Comparison of ENCODE assay signal across 19 cellular contexts in genomic region chr3:183279371-183279770, GRCh38. TPM values are rescaled to one million over a fixed set of nuclear protein-coding genes. Genes with fewer than 3 reads are reported as not detected.
"Had no signal": no experiment of that assay in that cellular context is flagged by ENCODE, and none has a peak within 500 bp of the region (broad histone marks: within the 10 kb centered on the region; RNA-seq: fewer than 3 reads in every experiment).

No MANE protein-coding gene starts in this region.

- H3K9me3 ChIP-seq: lower lobe of right lung, right lobe of liver, tibial nerve had no signal

- H3K4me3 ChIP-seq: lower lobe of right lung, right lobe of liver, skin epidermis, tibial nerve had no signal

- H3K36me3 Mint-ChIP-seq: stimulated activated effector memory CD8-positive, alpha-beta T cell treated with anti-CD3 and anti-CD28 coated beads, Interleukin-12 subunit alpha, Interleukin-12 subunit beta, amount 100 ng/mL, for 72 hours had no signal

- H3K27me3 ChIP-seq: right lobe of liver, tibial nerve had no signal

- H3K4me1 ChIP-seq: right lobe of liver had no signal

- H3K27me3 Mint-ChIP-seq: activated CD4-positive, alpha-beta memory T cell treated with anti-CD3 and anti-CD28 coated beads, Interleukin-2, amount 10 ng/mL, durations not matched to agents 7 days and 5 days; naive thymus-derived CD4-positive, alpha-beta T cell; stimulated activated naive CD8-positive, alpha-beta T cell treated with anti-CD3 and anti-CD28 coated beads, Interleukin-15, amount 100 ng/mL, for 72 hours had no signal

- H3K36me3 ChIP-seq: lower lobe of right lung, right lobe of liver, tibial nerve had no signal

- H3K27ac ChIP-seq: lower lobe of right lung, right lobe of liver, skin epidermis, tibial nerve had no signal

- H3K4me3 Mint-ChIP-seq: activated CD4-positive, alpha-beta memory T cell treated with anti-CD3 and anti-CD28 coated beads, Interleukin-2, amount 10 ng/mL, durations not matched to agents 7 days and 5 days; activated naive CD4-positive, alpha-beta T cell treated with anti-CD3 and anti-CD28 coated beads for 36 hours; activated T-cell treated with anti-CD3 and anti-CD28 coated beads, Interleukin-2, amount 50 U/mL, for 72 hours; naive thymus-derived CD4-positive, alpha-beta T cell; neural crest cell; stimulated activated effector memory CD8-positive, alpha-beta T cell treated with anti-CD3 and anti-CD28 coated beads, Interleukin-12 subunit alpha, Interleukin-12 subunit beta, amount 100 ng/mL, for 72 hours; stimulated activated naive CD8-positive, alpha-beta T cell treated with anti-CD3 and anti-CD28 coated beads, Interleukin-15, amount 100 ng/mL, for 72 hours had no signal

- ATAC-seq: activated T-cell treated with anti-CD3 and anti-CD28 coated beads, Interleukin-2, amount 50 U/mL, for 72 hours; left lobe of liver; lower lobe of right lung; naive thymus-derived CD4-positive, alpha-beta T cell; stimulated activated effector memory CD8-positive, alpha-beta T cell treated with anti-CD3 and anti-CD28 coated beads, Interleukin-12 subunit alpha, Interleukin-12 subunit beta, amount 100 ng/mL, for 72 hours; stimulated activated naive CD8-positive, alpha-beta T cell treated with anti-CD3 and anti-CD28 coated beads, Interleukin-15, amount 100 ng/mL, for 72 hours had no signal

- H3K27ac Mint-ChIP-seq: activated CD4-positive, alpha-beta memory T cell treated with anti-CD3 and anti-CD28 coated beads, Interleukin-2, amount 10 ng/mL, durations not matched to agents 7 days and 5 days; activated naive CD4-positive, alpha-beta T cell treated with anti-CD3 and anti-CD28 coated beads for 36 hours; activated T-cell treated with anti-CD3 and anti-CD28 coated beads, Interleukin-2, amount 50 U/mL, for 72 hours; naive thymus-derived CD4-positive, alpha-beta T cell; stimulated activated effector memory CD8-positive, alpha-beta T cell treated with anti-CD3 and anti-CD28 coated beads, Interleukin-12 subunit alpha, Interleukin-12 subunit beta, amount 100 ng/mL, for 72 hours had no signal

- H3K9me3 Mint-ChIP-seq: activated CD4-positive, alpha-beta memory T cell treated with anti-CD3 and anti-CD28 coated beads, Interleukin-2, amount 10 ng/mL, durations not matched to agents 7 days and 5 days; activated naive CD4-positive, alpha-beta T cell treated with anti-CD3 and anti-CD28 coated beads for 36 hours; activated T-cell treated with anti-CD3 and anti-CD28 coated beads, Interleukin-2, amount 50 U/mL, for 72 hours; naive thymus-derived CD4-positive, alpha-beta T cell; neural crest cell; stimulated activated effector memory CD8-positive, alpha-beta T cell treated with anti-CD3 and anti-CD28 coated beads, Interleukin-12 subunit alpha, Interleukin-12 subunit beta, amount 100 ng/mL, for 72 hours; stimulated activated naive CD8-positive, alpha-beta T cell treated with anti-CD3 and anti-CD28 coated beads, Interleukin-15, amount 100 ng/mL, for 72 hours had no signal

- DNase-seq: activated CD4-positive, alpha-beta memory T cell treated with anti-CD3 and anti-CD28 coated beads, Interleukin-2, amount 10 ng/mL, durations not matched to agents 7 days and 5 days; activated CD4-positive, alpha-beta T cell treated with anti-CD3 and anti-CD28 coated beads for 48 hours; activated effector memory CD4-positive, alpha-beta T cell treated with Interleukin-2 at 50 U/mL for 16 hours; activated naive CD4-positive, alpha-beta T cell treated with anti-CD3 and anti-CD28 coated beads for 36 hours; activated T-cell treated with anti-CD3 and anti-CD28 coated beads, Interleukin-2, amount 50 U/mL, for 72 hours; effector CD8-positive, alpha-beta T cell; erythroblast; foreskin fibroblast; lower lobe of right lung; naive thymus-derived CD4-positive, alpha-beta T cell; occipital lobe; right lobe of liver; stimulated activated CD4-positive, alpha-beta T cell treated with anti-CD3 and anti-CD28 coated beads, Interleukin-1b, Interleukin-23, amount 100 ng/mL, for 48 hours; stimulated activated naive CD8-positive, alpha-beta T cell treated with anti-CD3 and anti-CD28 coated beads, Interleukin-15, amount 100 ng/mL, for 72 hours had no signal

RNA-seq across cellular contexts. Expression of gene B3GNT5, which starts 26.3 kb away (rescaled TPM):
- polyA plus RNA-seq: naive thymus-derived CD4-positive, alpha-beta T cell had no signal
